8 cellular contexts compared by ENCODE assay signal in genomic region chr2:74958277-74959105, GRCh38. TPM values are rescaled to one million over a fixed set of nuclear protein-coding genes. Genes with fewer than 3 reads are reported as not detected.
A peak's percentile ranks its signal among the peaks of the same experiment; 100 is the strongest.
DNase-seq lines count a peak whose midpoint lies in the region; ATAC-seq and TF ChIP-seq lines count a peak whose summit lies in the region.

POLE4 (plus strand) TSS chr2:74958643; CDS start chr2:74958680, 37 bp downstream.

- peak within 1 kb of the TSS; percentile 83 for H3K4me3 ChIP-seq in osteoblast (ENCODE audit: insufficient read depth, low read length)
- H3K4me3 ChIP-seq in testis, result peak within 1 kb of the TSS; percentile 69 to 80

- peak; percentile 91 for ATAC-seq in HG02623 (IDR thresholded peaks at IDR 0.05; ENCODE audit: unreplicated experiment)

- WGBS in testis, 2 donors, result 0 to 1% methylated on average over 47 to 70 of the region's 80 CpGs

- peaks cover 77% of the 10 kb centered on the region for H3K4me1 Mint-ChIP-seq in activated naive CD8-positive, alpha-beta T cell (ENCODE audit: low read depth)
- H3K4me1 Mint-ChIP-seq in glutamatergic neuron (ENCODE audit: low read depth, unreplicated experiment), result no peaks in the 10 kb centered on the region

- H3K36me3 Mint-ChIP-seq in activated naive CD8-positive, alpha-beta T cell, result peaks cover 37% of the 10 kb centered on the region
- no peaks in the 10 kb centered on the region for H3K36me3 Mint-ChIP-seq in glutamatergic neuron (ENCODE audit: unreplicated experiment)

- peak within 1 kb of the TSS; percentile 90 for H3K4me3 Mint-ChIP-seq in activated naive CD8-positive, alpha-beta T cell
- peak within 1 kb of the TSS; percentile 85 for H3K4me3 Mint-ChIP-seq in glutamatergic neuron (ENCODE audit: unreplicated experiment)

- DNase-seq in NCI-H1092 treated with DMSO at 0.1 percent for 48 hours (lab: John Stamatoyannopoulos, UW) (peak; percentile 82), SKM-1 treated with dmso at 0.1 percent for 144 hours (lab: John Stamatoyannopoulos, UW; ENCODE audit: unreplicated experiment) (peak; percentile 92), glutamatergic neuron (peak; percentile 90), osteoblast (ENCODE audit: insufficient read length, low spot score, missing footprints) (peak; percentile 93), testis (peak; percentile 96)

- H3K9me3 ChIP-seq in osteoblast (ENCODE audit: low read depth, low read length), result no peaks in the 10 kb centered on the region
- no peaks in the 10 kb centered on the region for H3K9me3 ChIP-seq in testis

- TF ChIP-seq CTCF in glutamatergic neuron (IDR thresholded peaks at IDR 0.05; ENCODE audit: partially characterized antibody, unreplicated experiment), result no peak
- TF ChIP-seq CTCF in osteoblast (IDR thresholded peaks at IDR 0.05; ENCODE audit: extremely low read depth, low read depth, low read length), result no peak
- no peak for TF ChIP-seq CTCF in testis (IDR thresholded peaks at IDR 0.05)

- H3K27ac ChIP-seq in osteoblast (ENCODE audit: low read depth, low read length) (peak within 1 kb of the TSS; percentile 82), testis (peak within 1 kb of the TSS; percentile 93 to 96)

- no peaks in the 10 kb centered on the region for H3K36me3 ChIP-seq in osteoblast (ENCODE audit: insufficient read depth, low read length)
- no peaks in the 10 kb centered on the region for H3K36me3 ChIP-seq in testis (ENCODE audit: low read depth, missing control alignments)

- H3K27ac Mint-ChIP-seq in activated naive CD8-positive, alpha-beta T cell, result peak within 1 kb of the TSS; percentile 93
- H3K27ac Mint-ChIP-seq in glutamatergic neuron (ENCODE audit: unreplicated experiment), result no peak within 1 kb of the TSS

- peak within 1 kb of the TSS; percentile 94 for H2AFZ ChIP-seq in osteoblast (ENCODE audit: low read length)

- intact Hi-C loops in testis (cut with DNase I; ENCODE audit: low total_unique reads), result no loop called here

- no peaks in the 10 kb centered on the region for H3K79me2 ChIP-seq in osteoblast (ENCODE audit: insufficient read depth, low read length)

- TF ChIP-seq POLR2A in GM10847 (IDR thresholded peaks at IDR 0.05; ENCODE audit: extremely low read depth, insufficient read length) (peak; percentile 77), testis (IDR thresholded peaks at IDR 0.05) (peak; percentile 28)

- H3K27me3 Mint-ChIP-seq in activated naive CD8-positive, alpha-beta T cell, result no peaks in the 10 kb centered on the region
- H3K27me3 Mint-ChIP-seq in glutamatergic neuron (ENCODE audit: unreplicated experiment), result no peaks in the 10 kb centered on the region

- peaks cover 4% of the 10 kb centered on the region for H3K9me3 Mint-ChIP-seq in activated naive CD8-positive, alpha-beta T cell (ENCODE audit: low read depth)
- H3K9me3 Mint-ChIP-seq in glutamatergic neuron (ENCODE audit: unreplicated experiment), result no peaks in the 10 kb centered on the region

- no peaks in the 10 kb centered on the region for H4K20me1 ChIP-seq in osteoblast (ENCODE audit: insufficient read depth, low read length)

- H3K4me1 ChIP-seq in osteoblast (ENCODE audit: insufficient read depth, low read length) (peaks cover 9% of the 10 kb centered on the region), testis (peaks cover 6% of the 10 kb centered on the region)

- H3K4me2 ChIP-seq in osteoblast (ENCODE audit: insufficient read depth, low read length), result peak within 1 kb of the TSS; percentile 80

- H3K27me3 ChIP-seq in osteoblast (ENCODE audit: insufficient read depth, low read length) (no peaks in the 10 kb centered on the region), testis (no peaks in the 10 kb centered on the region)

RNA-seq across cellular contexts. Expression of gene POLE4, which starts in this region (rescaled TPM):
- total RNA-seq in glutamatergic neuron (ENCODE audit: unreplicated experiment) (22.1 TPM), osteoblast (18.9 and 23.5 TPM in 2 replicates), testis (10 to 100 TPM; 28.0 to 37.8 TPM)
- polyA plus RNA-seq in testis (ENCODE audit: insufficient read depth, low read depth, low replicate concordance), result 66.1 TPM

Comparison
In these comparisons a context has a peak if more than half of its experiments do, and no peak if none do; other contexts are left out.
1. Peak in every context shown above with its lines: DNase-seq, ATAC-seq, H3K4me3 ChIP-seq and H3K27ac ChIP-seq.